1 cellular context compared by ENCODE assay signal in the genomic region with DNA sequence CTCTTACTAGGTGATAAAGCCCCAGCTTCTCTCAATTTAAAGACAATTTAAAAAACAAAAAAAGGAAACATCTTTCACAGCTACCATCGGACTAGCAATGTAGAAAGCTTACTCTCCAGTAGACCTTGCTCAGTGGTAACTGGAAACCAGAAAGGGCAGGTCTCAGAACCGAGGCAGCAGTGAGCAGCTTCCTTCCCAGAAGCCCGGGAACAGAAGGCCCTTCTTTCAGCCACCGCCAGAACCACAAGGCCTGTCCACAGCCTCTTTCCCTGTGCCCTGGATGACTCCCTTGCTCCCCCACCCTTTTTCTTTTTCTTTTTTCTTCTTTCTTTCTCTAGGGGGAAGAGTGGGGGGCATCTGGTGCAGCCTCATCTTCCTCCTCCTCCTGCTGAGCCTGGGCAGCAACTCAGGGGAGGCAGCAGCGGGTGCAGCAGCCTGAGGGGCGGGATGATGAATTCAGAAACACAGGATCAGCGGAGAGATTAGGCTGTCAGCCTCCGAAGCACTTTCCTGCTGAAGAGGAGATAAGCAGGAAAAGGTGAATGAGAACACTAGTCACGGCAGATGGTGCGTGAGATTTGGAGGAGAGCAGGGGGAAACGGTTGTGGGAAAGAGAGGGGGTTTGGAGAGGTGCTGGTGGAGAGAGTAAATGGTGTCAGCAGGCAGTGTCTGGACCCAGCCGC.
TF ChIP-seq lines count a peak whose summit lies in the region.

No MANE protein-coding gene starts in this region.

TF ChIP-seq in K562, 482 proteins besides CTCF, POLR2A, EP300 and RAD21 (continued from another document and continues in another):
- TF ChIP-seq, protein P1, sequence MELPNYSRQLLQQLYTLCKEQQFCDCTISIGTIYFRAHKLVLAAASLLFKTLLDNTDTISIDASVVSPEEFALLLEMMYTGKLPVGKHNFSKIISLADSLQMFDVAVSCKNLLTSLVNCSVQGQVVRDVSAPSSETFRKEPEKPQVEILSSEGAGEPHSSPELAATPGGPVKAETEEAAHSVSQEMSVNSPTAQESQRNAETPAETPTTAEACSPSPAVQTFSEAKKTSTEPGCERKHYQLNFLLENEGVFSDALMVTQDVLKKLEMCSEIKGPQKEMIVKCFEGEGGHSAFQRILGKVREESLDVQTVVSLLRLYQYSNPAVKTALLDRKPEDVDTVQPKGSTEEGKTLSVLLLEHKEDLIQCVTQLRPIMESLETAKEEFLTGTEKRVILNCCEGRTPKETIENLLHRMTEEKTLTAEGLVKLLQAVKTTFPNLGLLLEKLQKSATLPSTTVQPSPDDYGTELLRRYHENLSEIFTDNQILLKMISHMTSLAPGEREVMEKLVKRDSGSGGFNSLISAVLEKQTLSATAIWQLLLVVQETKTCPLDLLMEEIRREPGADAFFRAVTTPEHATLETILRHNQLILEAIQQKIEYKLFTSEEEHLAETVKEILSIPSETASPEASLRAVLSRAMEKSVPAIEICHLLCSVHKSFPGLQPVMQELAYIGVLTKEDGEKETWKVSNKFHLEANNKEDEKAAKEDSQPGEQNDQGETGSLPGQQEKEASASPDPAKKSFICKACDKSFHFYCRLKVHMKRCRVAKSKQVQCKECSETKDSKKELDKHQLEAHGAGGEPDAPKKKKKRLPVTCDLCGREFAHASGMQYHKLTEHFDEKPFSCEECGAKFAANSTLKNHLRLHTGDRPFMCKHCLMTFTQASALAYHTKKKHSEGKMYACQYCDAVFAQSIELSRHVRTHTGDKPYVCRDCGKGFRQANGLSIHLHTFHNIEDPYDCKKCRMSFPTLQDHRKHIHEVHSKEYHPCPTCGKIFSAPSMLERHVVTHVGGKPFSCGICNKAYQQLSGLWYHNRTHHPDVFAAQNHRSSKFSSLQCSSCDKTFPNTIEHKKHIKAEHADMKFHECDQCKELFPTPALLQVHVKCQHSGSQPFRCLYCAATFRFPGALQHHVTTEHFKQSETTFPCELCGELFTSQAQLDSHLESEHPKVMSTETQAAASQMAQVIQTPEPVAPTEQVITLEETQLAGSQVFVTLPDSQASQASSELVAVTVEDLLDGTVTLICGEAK (IDR thresholded peaks at IDR 0.05) = no peak
- TF ChIP-seq, protein P1 (CRISPR knock-in tag; IDR thresholded peaks at IDR 0.05) = no peak
- TF ChIP-seq, protein P2, sequence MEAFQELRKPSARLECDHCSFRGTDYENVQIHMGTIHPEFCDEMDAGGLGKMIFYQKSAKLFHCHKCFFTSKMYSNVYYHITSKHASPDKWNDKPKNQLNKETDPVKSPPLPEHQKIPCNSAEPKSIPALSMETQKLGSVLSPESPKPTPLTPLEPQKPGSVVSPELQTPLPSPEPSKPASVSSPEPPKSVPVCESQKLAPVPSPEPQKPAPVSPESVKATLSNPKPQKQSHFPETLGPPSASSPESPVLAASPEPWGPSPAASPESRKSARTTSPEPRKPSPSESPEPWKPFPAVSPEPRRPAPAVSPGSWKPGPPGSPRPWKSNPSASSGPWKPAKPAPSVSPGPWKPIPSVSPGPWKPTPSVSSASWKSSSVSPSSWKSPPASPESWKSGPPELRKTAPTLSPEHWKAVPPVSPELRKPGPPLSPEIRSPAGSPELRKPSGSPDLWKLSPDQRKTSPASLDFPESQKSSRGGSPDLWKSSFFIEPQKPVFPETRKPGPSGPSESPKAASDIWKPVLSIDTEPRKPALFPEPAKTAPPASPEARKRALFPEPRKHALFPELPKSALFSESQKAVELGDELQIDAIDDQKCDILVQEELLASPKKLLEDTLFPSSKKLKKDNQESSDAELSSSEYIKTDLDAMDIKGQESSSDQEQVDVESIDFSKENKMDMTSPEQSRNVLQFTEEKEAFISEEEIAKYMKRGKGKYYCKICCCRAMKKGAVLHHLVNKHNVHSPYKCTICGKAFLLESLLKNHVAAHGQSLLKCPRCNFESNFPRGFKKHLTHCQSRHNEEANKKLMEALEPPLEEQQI (IDR thresholded peaks at IDR 0.05) = 0 out of 2 replicates have a peak, but pooled peaks have one; percentile 34
- peak; percentile 86; the same call in 1 of the 2 replicates for TF ChIP-seq CTBP1 (IDR thresholded peaks at IDR 0.05; ENCODE audit: borderline replicate concordance)
- no peak for TF ChIP-seq ZNF224 (CRISPR knock-in tag; IDR thresholded peaks at IDR 0.05)
- TF ChIP-seq, protein P3, sequence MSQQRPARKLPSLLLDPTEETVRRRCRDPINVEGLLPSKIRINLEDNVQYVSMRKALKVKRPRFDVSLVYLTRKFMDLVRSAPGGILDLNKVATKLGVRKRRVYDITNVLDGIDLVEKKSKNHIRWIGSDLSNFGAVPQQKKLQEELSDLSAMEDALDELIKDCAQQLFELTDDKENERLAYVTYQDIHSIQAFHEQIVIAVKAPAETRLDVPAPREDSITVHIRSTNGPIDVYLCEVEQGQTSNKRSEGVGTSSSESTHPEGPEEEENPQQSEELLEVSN (IDR thresholded peaks at IDR 0.05; ENCODE audit: borderline replicate concordance in 1 of 2, extremely low read depth in 1 of 2, insufficient read depth in 1 of 2, insufficient read length in 1 of 2, low read depth in 1 of 2, low read length in 1 of 2, poor library complexity in 1 of 2, severe bottlenecking in 1 of 2) = no peak
- no peak for TF ChIP-seq IRF2 (CRISPR knock-in tag; IDR thresholded peaks at IDR 0.05)
- TF ChIP-seq, protein P4, sequence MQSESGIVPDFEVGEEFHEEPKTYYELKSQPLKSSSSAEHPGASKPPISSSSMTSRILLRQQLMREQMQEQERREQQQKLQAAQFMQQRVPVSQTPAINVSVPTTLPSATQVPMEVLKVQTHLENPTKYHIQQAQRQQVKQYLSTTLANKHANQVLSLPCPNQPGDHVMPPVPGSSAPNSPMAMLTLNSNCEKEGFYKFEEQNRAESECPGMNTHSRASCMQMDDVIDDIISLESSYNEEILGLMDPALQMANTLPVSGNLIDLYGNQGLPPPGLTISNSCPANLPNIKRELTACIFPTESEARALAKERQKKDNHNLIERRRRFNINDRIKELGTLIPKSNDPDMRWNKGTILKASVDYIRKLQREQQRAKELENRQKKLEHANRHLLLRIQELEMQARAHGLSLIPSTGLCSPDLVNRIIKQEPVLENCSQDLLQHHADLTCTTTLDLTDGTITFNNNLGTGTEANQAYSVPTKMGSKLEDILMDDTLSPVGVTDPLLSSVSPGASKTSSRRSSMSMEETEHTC (IDR thresholded peaks at IDR 0.05) = 0 out of 2 replicates have a peak, but pooled peaks have one; percentile 51
- no peak for TF ChIP-seq SMARCA5 (IDR thresholded peaks at IDR 0.05)
- no peak for TF ChIP-seq ZNF699 (CRISPR knock-in tag; IDR thresholded peaks at IDR 0.05; ENCODE audit: insufficient replicate concordance)
- no peak for TF ChIP-seq SRSF9 (IDR thresholded peaks at IDR 0.05; ENCODE audit: borderline replicate concordance, low read depth, low read length)
- no peak for TF ChIP-seq ILK (tag; IDR thresholded peaks at IDR 0.05; ENCODE audit: borderline replicate concordance, low read depth)
- no peak for TF ChIP-seq ATF1 (CRISPR knock-in tag; IDR thresholded peaks at IDR 0.05)
- no peak for TF ChIP-seq ATF1 (tag; IDR thresholded peaks at IDR 0.05)
- TF ChIP-seq YY1 (IDR thresholded peaks at IDR 0.05; ENCODE audit: borderline replicate concordance in 1 of 3, control insufficient read depth in 1 of 3, extremely low read depth in 1 of 3, insufficient read depth in 3 of 3, insufficient read length in 1 of 3, insufficient replicate concordance in 2 of 3, low read depth in 1 of 3, low read length in 2 of 3) = no peak
- no peak for TF ChIP-seq MLX (CRISPR knock-in tag; conservative IDR thresholded peaks at IDR 0.05)
- TF ChIP-seq FOXP4 (CRISPR knock-in tag; IDR thresholded peaks at IDR 0.05; ENCODE audit: borderline replicate concordance) = no peak
- peak; percentile 92 for TF ChIP-seq NCOR1 (IDR thresholded peaks at IDR 0.05)
- TF ChIP-seq, protein P5, sequence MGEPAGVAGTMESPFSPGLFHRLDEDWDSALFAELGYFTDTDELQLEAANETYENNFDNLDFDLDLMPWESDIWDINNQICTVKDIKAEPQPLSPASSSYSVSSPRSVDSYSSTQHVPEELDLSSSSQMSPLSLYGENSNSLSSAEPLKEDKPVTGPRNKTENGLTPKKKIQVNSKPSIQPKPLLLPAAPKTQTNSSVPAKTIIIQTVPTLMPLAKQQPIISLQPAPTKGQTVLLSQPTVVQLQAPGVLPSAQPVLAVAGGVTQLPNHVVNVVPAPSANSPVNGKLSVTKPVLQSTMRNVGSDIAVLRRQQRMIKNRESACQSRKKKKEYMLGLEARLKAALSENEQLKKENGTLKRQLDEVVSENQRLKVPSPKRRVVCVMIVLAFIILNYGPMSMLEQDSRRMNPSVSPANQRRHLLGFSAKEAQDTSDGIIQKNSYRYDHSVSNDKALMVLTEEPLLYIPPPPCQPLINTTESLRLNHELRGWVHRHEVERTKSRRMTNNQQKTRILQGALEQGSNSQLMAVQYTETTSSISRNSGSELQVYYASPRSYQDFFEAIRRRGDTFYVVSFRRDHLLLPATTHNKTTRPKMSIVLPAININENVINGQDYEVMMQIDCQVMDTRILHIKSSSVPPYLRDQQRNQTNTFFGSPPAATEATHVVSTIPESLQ (CRISPR knock-in tag; IDR thresholded peaks at IDR 0.05) = no peak
- TF ChIP-seq SOX6 (IDR thresholded peaks at IDR 0.05) = peak; percentile 82
- TF ChIP-seq KDM1A (IDR thresholded peaks at IDR 0.05) = peak; percentile 70; a peak in 3 of 4 replicates
- TF ChIP-seq POLR2B (IDR thresholded peaks at IDR 0.05; ENCODE audit: low read depth, partially characterized antibody) = no peak
- TF ChIP-seq MAFK (IDR thresholded peaks at IDR 0.05; ENCODE audit: low read length) = no peak
- TF ChIP-seq ZNF507 (tag; conservative IDR thresholded peaks at IDR 0.05) = no peak
- no peak for TF ChIP-seq KLF10 (CRISPR knock-in tag; IDR thresholded peaks at IDR 0.05)
- no peak for TF ChIP-seq SAP30 (IDR thresholded peaks at IDR 0.05; ENCODE audit: borderline replicate concordance, insufficient read depth, low read depth, low read length, poor library complexity, severe bottlenecking)
- TF ChIP-seq, protein P6, sequence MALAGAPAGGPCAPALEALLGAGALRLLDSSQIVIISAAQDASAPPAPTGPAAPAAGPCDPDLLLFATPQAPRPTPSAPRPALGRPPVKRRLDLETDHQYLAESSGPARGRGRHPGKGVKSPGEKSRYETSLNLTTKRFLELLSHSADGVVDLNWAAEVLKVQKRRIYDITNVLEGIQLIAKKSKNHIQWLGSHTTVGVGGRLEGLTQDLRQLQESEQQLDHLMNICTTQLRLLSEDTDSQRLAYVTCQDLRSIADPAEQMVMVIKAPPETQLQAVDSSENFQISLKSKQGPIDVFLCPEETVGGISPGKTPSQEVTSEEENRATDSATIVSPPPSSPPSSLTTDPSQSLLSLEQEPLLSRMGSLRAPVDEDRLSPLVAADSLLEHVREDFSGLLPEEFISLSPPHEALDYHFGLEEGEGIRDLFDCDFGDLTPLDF (CRISPR knock-in tag; IDR thresholded peaks at IDR 0.05) = no peak
- no peak for TF ChIP-seq SP2 (IDR thresholded peaks at IDR 0.05; ENCODE audit: extremely low read depth, low read depth, low read length, poor library complexity, severe bottlenecking)
- TF ChIP-seq ZNF133 (CRISPR knock-in tag; IDR thresholded peaks at IDR 0.05) = no peak
- peak; percentile 71; the same call in 1 of the 2 replicates for TF ChIP-seq MBD2 (IDR thresholded peaks at IDR 0.05; ENCODE audit: borderline replicate concordance, low read depth)
- no peak for TF ChIP-seq GATAD2B (IDR thresholded peaks at IDR 0.05; ENCODE audit: borderline replicate concordance)
- no peak for TF ChIP-seq ZBTB17 (CRISPR knock-in tag; IDR thresholded peaks at IDR 0.05)
- no peak for TF ChIP-seq ZNF79 (CRISPR knock-in tag; IDR thresholded peaks at IDR 0.05; ENCODE audit: low read depth)
